18 cellular contexts compared by ENCODE assay signal in genomic region chr2:200259577-200259957, GRCh38. TPM values are rescaled to one million over a fixed set of nuclear protein-coding genes. Genes with fewer than 3 reads are reported as not detected.
DNase-seq lines count a peak whose midpoint lies in the region; ATAC-seq and TF ChIP-seq lines count a peak whose summit lies in the region.
"Had no signal": no experiment of that assay in that cellular context is flagged by ENCODE, and none has a peak within 500 bp of the region (broad histone marks: within the 10 kb centered on the region; RNA-seq: fewer than 3 reads in every experiment).

No MANE protein-coding gene starts in this region.

- H3K9ac ChIP-seq in parathyroid adenoma, result no peak overlapping the region
- no peak overlapping the region for H3K9ac ChIP-seq in endodermal cell (ENCODE audit: extremely low read depth, low read length, poor library complexity, severe bottlenecking)

- 81 to 82% methylated on average over 5 of the region's 5 CpGs for WGBS in testis, 2 donors
- WGBS in transverse colon (ENCODE audit: low coverage in 1 of 2), 2 donors, result 57% methylated on average over 5 of the region's 5 CpGs; no CpG with 5 or more reads in 1 of the 2 donors
- 76 to 90% (median 80%) methylated on average over 5 of the region's 5 CpGs for WGBS in psoas muscle, 3 donors
- WGBS in endodermal cell (ENCODE audit: insufficient coverage in 1 of 2, insufficient read length in 1 of 2), 2 experiments, result 90% methylated on average over 4 to 5 of the region's 5 CpGs

- TF ChIP-seq POLR2A in testis (IDR thresholded peaks at IDR 0.05) (no peak), transverse colon (IDR thresholded peaks at IDR 0.05) (no peak)

- no peaks in the 10 kb centered on the region for H3K79me2 ChIP-seq in parathyroid adenoma

- H3K9me3 Mint-ChIP-seq in endodermal cell, result peaks cover 3% of the 10 kb centered on the region

- H3K27ac ChIP-seq in parathyroid adenoma (peak overlapping the region; percentile 13), testis (no peak overlapping the region), transverse colon (no peak overlapping the region), psoas muscle (no peak overlapping the region), endodermal cell (ENCODE audit: low read depth, low read length) (no peak overlapping the region)
- H3K27ac ChIP-seq: cardiac muscle cell, skin epidermis had no signal

- H3K27me3 Mint-ChIP-seq in endodermal cell (ENCODE audit: insufficient read depth), result peaks cover 11% of the 10 kb centered on the region

- TF ChIP-seq EP300 in transverse colon (IDR thresholded peaks at IDR 0.05; ENCODE audit: low read depth), result no peak

- TF ChIP-seq CTCF in epithelial cell of esophagus (IDR thresholded peaks at IDR 0.05; ENCODE audit: insufficient read depth, low read depth, low read length, missing control alignments) (no peak), parathyroid adenoma (IDR thresholded peaks at IDR 0.05) (no peak), testis (IDR thresholded peaks at IDR 0.05) (no peak), transverse colon (IDR thresholded peaks at IDR 0.05) (no peak), psoas muscle (IDR thresholded peaks at IDR 0.05) (no peak), endodermal cell (conservative IDR thresholded peaks at IDR 0.05) (no peak)

- H3K4me1 ChIP-seq in parathyroid adenoma (peaks cover 12% of the 10 kb centered on the region), testis (no peaks in the 10 kb centered on the region), transverse colon (no peaks in the 10 kb centered on the region), psoas muscle (no peaks in the 10 kb centered on the region), endodermal cell (ENCODE audit: control insufficient read depth, insufficient read depth, low read length) (no peaks in the 10 kb centered on the region)

- peak; percentile 95 for DNase-seq in DMS79 treated with DMSO at 0.1 percent for 48 hours (lab: John Stamatoyannopoulos, UW)
- peak; percentile 77 for DNase-seq in NCI-H345 (lab: John Stamatoyannopoulos, UW)
- DNase-seq in epithelial cell of esophagus (ENCODE audit: low read depth), result peak; percentile 94
- no peak for DNase-seq in testis
- no peak for DNase-seq in transverse colon
- no peak for DNase-seq in psoas muscle
- no peak for DNase-seq in endodermal cell
- DNase-seq: activated CD4-positive, alpha-beta T cell treated with anti-CD3 and anti-CD28 coated beads for 36 hours; erythroblast; left ventricle myocardium superior; NCI-H187; NCI-H82; posterior cingulate gyrus; stimulated activated CD4-positive, alpha-beta T cell treated with anti-CD3 and anti-CD28 coated beads, Interleukin-4, amount 100 ng/mL, for 4 hours; substantia nigra had no signal

- H3K36me3 ChIP-seq in parathyroid adenoma (ENCODE audit: control insufficient read depth, insufficient read depth, low read length) (no peaks in the 10 kb centered on the region), testis (ENCODE audit: low read depth, missing control alignments) (no peaks in the 10 kb centered on the region), transverse colon (no peaks in the 10 kb centered on the region), psoas muscle (ENCODE audit: insufficient read depth in 1 of 2, low read depth in 1 of 2) (no peaks in the 10 kb centered on the region), endodermal cell (ENCODE audit: control insufficient read depth, insufficient read depth, low read length) (no peaks in the 10 kb centered on the region)
- H3K36me3 ChIP-seq: cardiac muscle cell had no signal

- H3K27me3 ChIP-seq in parathyroid adenoma (ENCODE audit: control insufficient read depth, insufficient read depth, low read length) (no peaks in the 10 kb centered on the region), testis (no peaks in the 10 kb centered on the region), transverse colon (no peaks in the 10 kb centered on the region), psoas muscle (ENCODE audit: insufficient read depth in 3 of 3, low read length in 2 of 3) (no peaks in the 10 kb centered on the region), endodermal cell (ENCODE audit: control insufficient read depth, insufficient read depth, low read length, poor library complexity, severe bottlenecking) (peaks cover 12% of the 10 kb centered on the region)
- H3K27me3 ChIP-seq: cardiac muscle cell had no signal

- peak overlapping the region; percentile 68 for H2AFZ ChIP-seq in parathyroid adenoma

- H3K4me2 ChIP-seq in parathyroid adenoma (ENCODE audit: low read length), result peak overlapping the region; percentile 44

- H3K4me3 Mint-ChIP-seq in endodermal cell, result no peak overlapping the region
- H3K4me3 Mint-ChIP-seq: activated CD4-positive, alpha-beta T cell treated with anti-CD3 and anti-CD28 coated beads for 36 hours had no signal

- intact Hi-C loops in testis (cut with DNase I; ENCODE audit: low total_unique reads), result no loop called here
- intact Hi-C loops in transverse colon (cut with DNase I; ENCODE audit: low total_unique reads), result no loop called here
- intact Hi-C loops in psoas muscle (cut with DNase I), result no loop called here

- peaks cover 7% of the 10 kb centered on the region for H3K4me1 Mint-ChIP-seq in endodermal cell
- H3K4me1 Mint-ChIP-seq: activated CD4-positive, alpha-beta T cell treated with anti-CD3 and anti-CD28 coated beads for 36 hours had no signal

- in situ Hi-C loops in transverse colon (cut with MboI; ENCODE audit: low pct_ligation_motif_present in 1 of 4, low pct_unique_long_range_greater_than_20kb in 1 of 4, low sequenced_read_pairs in 3 of 4), result no loop called here

- H3K4me3 ChIP-seq in epithelial cell of esophagus (ENCODE audit: low read length) (no peak overlapping the region), parathyroid adenoma (ENCODE audit: low read depth, low read length) (peak overlapping the region; percentile 42), testis (no peak overlapping the region), transverse colon (no peak overlapping the region), psoas muscle (no peak overlapping the region), endodermal cell (ENCODE audit: low read length) (no peak overlapping the region)
- H3K4me3 ChIP-seq: cardiac muscle cell, skin epidermis had no signal

- no peak for ATAC-seq in psoas muscle
- ATAC-seq: activated CD4-positive, alpha-beta T cell treated with anti-CD3 and anti-CD28 coated beads for 36 hours; left ventricle myocardium superior had no signal

- no peak overlapping the region for H3K27ac Mint-ChIP-seq in endodermal cell
- H3K27ac Mint-ChIP-seq: activated CD4-positive, alpha-beta T cell treated with anti-CD3 and anti-CD28 coated beads for 36 hours had no signal

- H3K36me3 Mint-ChIP-seq in endodermal cell (ENCODE audit: low read depth), result no peaks in the 10 kb centered on the region

- H3K9me3 ChIP-seq in parathyroid adenoma (ENCODE audit: control insufficient read depth, low read length) (no peaks in the 10 kb centered on the region), testis (no peaks in the 10 kb centered on the region), transverse colon (no peaks in the 10 kb centered on the region), psoas muscle (no peaks in the 10 kb centered on the region), endodermal cell (ENCODE audit: control insufficient read depth, low read length) (no peaks in the 10 kb centered on the region)

RNA-seq across cellular contexts. Expression of gene SPATS2L, which starts 46.9 kb away (rescaled TPM):
- 10 to 100 TPM; 49.7 to 52.9 TPM for total RNA-seq in testis
- polyA plus RNA-seq in testis (ENCODE audit: insufficient read depth, low read depth, low replicate concordance), result 67.6 TPM
- total RNA-seq in transverse colon, result 100 to 1,000 TPM in 3 of 4 donors, 10 to 100 TPM in 1; 33.4 to 236 (median 159) TPM
- total RNA-seq in psoas muscle, result 10 to 100 TPM; 34.2 to 60.2 (median 50.9) TPM
- polyA plus RNA-seq in psoas muscle, result 100 to 1,000 TPM in 2 of 3 donors, 10 to 100 TPM in 1; 62.1 to 286 (median 172) TPM
- total RNA-seq in endodermal cell, result 10 to 100 TPM; 40.3 to 89.9 TPM
- polyA plus RNA-seq in endodermal cell (2013, experiment 1 of 2), result 52.1 TPM
- 53.7 TPM for polyA plus RNA-seq in endodermal cell (2013, experiment 2 of 2)

Comparison
In these comparisons a context has a peak if more than half of its experiments do, and no peak if none do; other contexts are left out.
1. DNase-seq: peak in DMS79 treated with DMSO at 0.1 percent for 48 hours (single experiment), NCI-H345 (single experiment) and epithelial cell of esophagus (single experiment); none in testis (single experiment), transverse colon (single experiment), psoas muscle (0 of 2) and endodermal cell (single experiment).